Comparison of ENCODE assay signal across 8 cellular contexts in genomic region chr5:135834639-135835529, GRCh38. TPM values are rescaled to one million over a fixed set of nuclear protein-coding genes. Genes with fewer than 3 reads are reported as not detected.
DNase-seq lines count a peak whose midpoint lies in the region; ATAC-seq and TF ChIP-seq lines count a peak whose summit lies in the region.

Gene SLC25A48 (plus strand): TSS chr5:135834663. CDS start chr5:135834848, 185 bp downstream.

- H3K79me2 ChIP-seq in GM23248 (ENCODE audit: insufficient read depth): no peaks in the 10 kb centered on the region

- POLR2A ChIA-PET in MCF 10A (lab: Yijun Ruan, JAX): interaction anchor here (0.6 kb wide), 1 partner anchor 275 kb away, joined by 3 read pairs; no protein-coding TSS in a partner anchor

- H4K20me1 ChIP-seq in GM23248 (ENCODE audit: insufficient read depth): no peaks in the 10 kb centered on the region

- H3K9me3 ChIP-seq in GM23248 (ENCODE audit: low read depth): no peaks in the 10 kb centered on the region

- H3K27me3 Mint-ChIP-seq in MCF 10A (ENCODE audit: insufficient read depth, unreplicated experiment): peaks cover 77% of the 10 kb centered on the region

- H3K4me3 ChIP-seq in GM23248: peak within 1 kb of the TSS; percentile 65
- H3K4me3 ChIP-seq in kidney epithelial cell (ENCODE audit: low read depth, low read length): peak within 1 kb of the TSS; percentile 20

- peak within 1 kb of the TSS; percentile 48 for H3K4me3 Mint-ChIP-seq in MCF 10A (ENCODE audit: unreplicated experiment)

- no peaks in the 10 kb centered on the region for H3F3A ChIP-seq in GM23248 (ENCODE audit: insufficient read depth)

- in situ Hi-C loops in GM23248 (cut with MboI): loop anchor here (5.0 kb wide), 1 partner anchor 278 kb away; no protein-coding TSS in a partner anchor

- H3K36me3 Mint-ChIP-seq in MCF 10A (ENCODE audit: insufficient read depth, unreplicated experiment): no peaks in the 10 kb centered on the region

- no peak within 1 kb of the TSS for H3K27ac Mint-ChIP-seq in MCF 10A (ENCODE audit: low read depth, unreplicated experiment)

- intact Hi-C loops in MCF 10A (cut with micrococcal nuclease): no loop called here

- peaks cover 5% of the 10 kb centered on the region for H3K4me1 Mint-ChIP-seq in MCF 10A (ENCODE audit: insufficient read depth, unreplicated experiment)

- DNase-seq in D341Med (ENCODE audit: low spot score): peak; percentile 87
- DNase-seq in GM23248: peak; percentile 68
- peak; percentile 68 for DNase-seq in NCI-H2227 (lab: John Stamatoyannopoulos, UW; ENCODE audit: unreplicated experiment)
- DNase-seq in MCF 10A (ENCODE audit: unreplicated experiment): no peak
- DNase-seq in kidney epithelial cell (ENCODE audit: low read depth): no peak
- peak; percentile 15 to 30 (median 26) for DNase-seq in stimulated activated CD4-positive, alpha-beta T cell treated with anti-CD3 and anti-CD28 coated beads, TNF-alpha, amount 100 ng/mL, for 48 hours (ENCODE audit: low read depth in 3 of 3)
- no peak for DNase-seq in middle frontal gyrus (ENCODE audit: extremely low spot score, low spot score)

- H3K9me3 Mint-ChIP-seq in MCF 10A (ENCODE audit: unreplicated experiment): no peaks in the 10 kb centered on the region

- no peak for ATAC-seq in HG03565 (IDR thresholded peaks at IDR 0.05; ENCODE audit: unreplicated experiment)

- TF ChIP-seq CTCF in MCF 10A (IDR thresholded peaks at IDR 0.05; ENCODE audit: unreplicated experiment): peak; percentile 73
- no peak for TF ChIP-seq CTCF in kidney epithelial cell (IDR thresholded peaks at IDR 0.05; ENCODE audit: insufficient read depth, low read length, poor library complexity, severe bottlenecking)

- H3K27ac ChIP-seq in GM23248: no peak within 1 kb of the TSS

- H2AFZ ChIP-seq in GM23248: peak within 1 kb of the TSS; percentile 68

- H3K9me2 ChIP-seq in GM23248 (ENCODE audit: insufficient read depth): no peaks in the 10 kb centered on the region

- H3K27me3 ChIP-seq in GM23248 (replicated peaks; ENCODE audit: insufficient read depth) (peaks cover 58% of the 10 kb centered on the region), kidney epithelial cell (ENCODE audit: control insufficient read depth, insufficient read depth, low read length) (peaks cover 56% of the 10 kb centered on the region)

- BruUV-seq in MCF 10A (replicated peaks; lab: Mats Ljungman, UMichigan): no TSS peak

- peak within 1 kb of the TSS; percentile 76 for H3K4me2 ChIP-seq in GM23248 (ENCODE audit: unreplicated experiment)

- H3K36me3 ChIP-seq in GM23248 (ENCODE audit: low read depth): no peaks in the 10 kb centered on the region
- H3K36me3 ChIP-seq in kidney epithelial cell (ENCODE audit: control insufficient read depth, insufficient read depth, low read length): no peaks in the 10 kb centered on the region

- WGBS in GM23248 (ENCODE audit: low coverage in 1 of 2, low lambda C conversion rate in 2 of 2, missing lambda C conversion rate in 2 of 2), 2 experiments: 4 to 7% methylated on average over 68 of the region's 68 CpGs

- H3K9ac ChIP-seq in GM23248: no peak within 1 kb of the TSS

- CTCF ChIA-PET in MCF 10A (lab: Yijun Ruan, JAX): interaction anchor here (0.6 to 12.2 kb wide), 21 partner anchors 8 to 1407 kb away, joined by 3 to 482 read pairs (median 4); no protein-coding TSS in a partner anchor

- no peaks in the 10 kb centered on the region for H3K4me1 ChIP-seq in GM23248 (ENCODE audit: insufficient read depth)

RNA-seq across cellular contexts. Expression of gene SLC25A48, which starts in this region (rescaled TPM):
- not detected in 2 replicates for total RNA-seq in GM23248 (2014; rRNA removed; shearing (Covaris generic))
- polyA plus RNA-seq in GM23248 (2016; fragmentation: Nextera tagmentation; extraction: Ambion mirVana): not detected in 2 replicates
- total RNA-seq in MCF 10A (2022) (not detected in 2 replicates), kidney epithelial cell (not detected in 2 replicates)

Comparison
In these comparisons a context has a peak if more than half of its experiments do, and no peak if none do; other contexts are left out.
1. Peak in DNase-seq, H3K4me3 ChIP-seq and H3K4me2 ChIP-seq in GM23248; RNA of the gene not detected or under 1 TPM.
2. DNase-seq: peak in D341Med (single experiment), NCI-H2227 (single experiment) and stimulated activated CD4-positive, alpha-beta T cell treated with anti-CD3 and anti-CD28 coated beads, TNF-alpha, amount 100 ng/mL, for 48 hours (3 of 3); none in MCF 10A (single experiment), kidney epithelial cell (single experiment) and middle frontal gyrus (single experiment).